Comparison of ENCODE assay signal across 1 cellular context in genomic region chr17:82020874-82021727, GRCh38.
TF ChIP-seq lines count a peak whose summit lies in the region.

No MANE protein-coding gene starts in this region.

TF ChIP-seq in HepG2, 621 proteins besides CTCF, POLR2A, EP300 and RAD21 (continued from another document and continues in another):
- 0 out of 2 replicates have a peak, but pooled peaks have one; percentile 30 for TF ChIP-seq PAXIP1 (CRISPR knock-in tag; conservative IDR thresholded peaks at IDR 0.05)
- peak; percentile 54; the same call in 1 of the 2 replicates for TF ChIP-seq ELK4 (CRISPR knock-in tag; IDR thresholded peaks at IDR 0.05; ENCODE audit: borderline replicate concordance)
- peak; percentile 49; the same call in 1 of the 2 replicates for TF ChIP-seq SATB2 (CRISPR knock-in tag; IDR thresholded peaks at IDR 0.05)
- TF ChIP-seq SALL1 (CRISPR knock-in tag; IDR thresholded peaks at IDR 0.05), result peak; percentile 75
- TF ChIP-seq REPIN1 (CRISPR knock-in tag; IDR thresholded peaks at IDR 0.05; ENCODE audit: borderline replicate concordance, low read depth), result peak; percentile 87
- TF ChIP-seq ZNF513 (CRISPR knock-in tag; conservative IDR thresholded peaks at IDR 0.05), result 0 out of 2 replicates have a peak, but pooled peaks have one; percentile 35
- peak; percentile 58 for TF ChIP-seq U2AF1 (optimal IDR thresholded peaks at IDR 0.05; ENCODE audit: low read depth, low read length)
- TF ChIP-seq MIER3 (CRISPR knock-in tag; IDR thresholded peaks at IDR 0.05; ENCODE audit: borderline replicate concordance), result peak; percentile 66; the same call in 1 of the 2 replicates
- TF ChIP-seq ZNF430 (CRISPR knock-in tag; IDR thresholded peaks at IDR 0.05), result peak; percentile 91; the same call in 1 of the 2 replicates
- 0 out of 2 replicates have a peak, but pooled peaks have one; percentile 20 for TF ChIP-seq ZBTB43 (CRISPR knock-in tag; conservative IDR thresholded peaks at IDR 0.05)
- TF ChIP-seq ZNF251 (CRISPR knock-in tag; IDR thresholded peaks at IDR 0.05), result no peak; the same call in 1 of the 2 replicates
- TF ChIP-seq FOXK2 (IDR thresholded peaks at IDR 0.05), result no peak
- TF ChIP-seq RBFOX2 (IDR thresholded peaks at IDR 0.05; ENCODE audit: low read depth, low read length), result peak; percentile 85
- TF ChIP-seq GLMP (CRISPR knock-in tag; IDR thresholded peaks at IDR 0.05; ENCODE audit: borderline replicate concordance), result no peak; the same call in 1 of the 2 replicates
- TF ChIP-seq CEBPB (IDR thresholded peaks at IDR 0.05; ENCODE audit: borderline replicate concordance, low read depth, low read length), result no peak
- TF ChIP-seq ZNF224 (CRISPR knock-in tag; IDR thresholded peaks at IDR 0.05), result 0 out of 2 replicates have a peak, but pooled peaks have one; percentile 13
- no peak for TF ChIP-seq MAZ (IDR thresholded peaks at IDR 0.05; ENCODE audit: borderline replicate concordance, low read depth, low read length)
- no peak; the same call in 1 of the 2 replicates for TF ChIP-seq MAZ (CRISPR knock-in tag; IDR thresholded peaks at IDR 0.05; ENCODE audit: low read depth)
- 0 out of 2 replicates have a peak, but pooled peaks have one; percentile 24 for TF ChIP-seq BRF2 (CRISPR knock-in tag; IDR thresholded peaks at IDR 0.05)
- 0 out of 2 replicates have a peak, but pooled peaks have one; percentile 18 for TF ChIP-seq STAT5B (CRISPR knock-in tag; IDR thresholded peaks at IDR 0.05)
- peak; percentile 75; the same call in 1 of the 2 replicates for TF ChIP-seq ZMYM2 (CRISPR knock-in tag; IDR thresholded peaks at IDR 0.05)
- no peak for TF ChIP-seq ZNF496 (CRISPR knock-in tag; IDR thresholded peaks at IDR 0.05; ENCODE audit: insufficient replicate concordance)
- TF ChIP-seq TAF15 (IDR thresholded peaks at IDR 0.05; ENCODE audit: low read depth, low read length, poor library complexity, severe bottlenecking), result peak; percentile 38
- TF ChIP-seq HINFP (CRISPR knock-in tag; IDR thresholded peaks at IDR 0.05; ENCODE audit: low read depth), result 0 out of 2 replicates have a peak, but pooled peaks have one; percentile 68
- peak; percentile 59; the same call in 1 of the 2 replicates for TF ChIP-seq YEATS2 (CRISPR knock-in tag; IDR thresholded peaks at IDR 0.05; ENCODE audit: borderline replicate concordance)
- TF ChIP-seq ZBTB4 (CRISPR knock-in tag; IDR thresholded peaks at IDR 0.05; ENCODE audit: borderline replicate concordance), result no peak; the same call in 1 of the 2 replicates
- TF ChIP-seq THAP8 (CRISPR knock-in tag; IDR thresholded peaks at IDR 0.05; ENCODE audit: borderline replicate concordance), result peak; percentile 63; the same call in 1 of the 2 replicates
- TF ChIP-seq BATF2 (CRISPR knock-in tag; IDR thresholded peaks at IDR 0.05), result no peak
- TF ChIP-seq ZBTB49 (CRISPR knock-in tag; IDR thresholded peaks at IDR 0.05; ENCODE audit: borderline replicate concordance), result peak; percentile 56; the same call in 1 of the 2 replicates
- TF ChIP-seq ZSCAN30 (CRISPR knock-in tag; IDR thresholded peaks at IDR 0.05), result no peak
- peak; percentile 93 for TF ChIP-seq SMC3 (IDR thresholded peaks at IDR 0.05; ENCODE audit: low read length)
